In the genomic region with DNA sequence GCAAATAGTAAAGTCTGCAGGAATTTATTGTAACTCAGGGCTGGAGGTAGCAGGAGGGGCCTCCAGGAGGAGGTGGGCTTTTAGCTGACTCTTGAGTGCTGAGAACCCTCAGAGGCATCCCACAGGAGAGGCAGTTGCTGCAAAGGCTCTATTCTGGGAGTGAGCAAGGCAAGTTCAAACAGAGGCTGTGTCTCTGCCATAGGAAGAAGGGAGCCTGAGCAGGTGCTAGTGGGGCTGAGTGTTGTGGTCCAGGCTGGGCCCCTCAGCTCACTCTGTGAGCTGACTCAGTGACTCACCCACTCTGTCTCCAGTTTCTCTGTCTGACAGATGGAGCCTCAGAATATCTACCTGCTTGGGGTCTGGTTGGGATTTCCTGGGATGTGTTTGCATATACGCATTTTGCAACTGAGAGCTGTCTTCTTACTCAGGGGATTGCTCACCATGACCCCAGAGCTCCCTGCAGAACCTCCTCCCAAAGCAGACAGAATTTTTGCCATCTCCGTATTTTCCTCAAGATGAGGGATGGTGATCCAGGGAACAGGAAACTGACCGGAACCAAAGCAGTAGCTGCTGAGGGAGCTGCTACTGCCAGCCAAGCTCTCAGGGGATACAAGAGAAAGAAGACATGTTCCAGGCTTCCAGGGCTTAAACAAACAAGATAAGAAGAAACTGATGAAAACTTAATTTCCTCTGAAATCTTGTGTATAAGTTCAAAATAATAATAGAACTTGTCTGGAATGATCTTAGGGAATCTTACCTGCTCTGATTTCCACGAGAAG, we compare ENCODE assay signal across 20 cellular contexts. TPM values are rescaled to one million over a fixed set of nuclear protein-coding genes. Genes with fewer than 3 reads are reported as not detected.
DNase-seq lines count a peak whose midpoint lies in the region; FAIRE-seq and TF ChIP-seq lines count a peak whose summit lies in the region.
"Had no signal": no experiment of that assay in that cellular context is flagged by ENCODE, and none has a peak within 500 bp of the region (broad histone marks: within the 10 kb centered on the region; RNA-seq: fewer than 3 reads in every experiment).

No MANE protein-coding gene starts in this region.

- H3K9ac ChIP-seq in H1 (replicated peaks in 1 of 4; ENCODE audit: extremely low read depth in 1 of 4, low read depth in 3 of 4, low read length in 3 of 4), result no peak overlapping the region
- no peak overlapping the region for H3K9ac ChIP-seq in trophoblast cell (ENCODE audit: low read length)

- H3K23ac ChIP-seq in H1 (ENCODE audit: insufficient read length), result no peak overlapping the region
- H3K23ac ChIP-seq in trophoblast cell (ENCODE audit: low read length), result no peak overlapping the region

- CTCF ChIA-PET in H1 (lab: Charles Lee; ENCODE audit: partially characterized antibody), result interaction anchor here (0.9 to 2.4 kb wide), 5 partner anchors 9 to 34 kb away, joined by 3 to 11 read pairs (median 3); no protein-coding TSS in a partner anchor

- H3K9me3 ChIP-seq in H1 (ENCODE audit: insufficient read depth in 2 of 2, low read depth in 1 of 2, low read length in 1 of 2) (no peaks in the 10 kb centered on the region), trophoblast cell (ENCODE audit: insufficient read depth, low read depth, low read length) (no peaks in the 10 kb centered on the region)

- peaks cover 2 to 16% (median 9%) of the 10 kb centered on the region in 4 experiments for H3K4me1 ChIP-seq in H1 (replicated peaks in 1 of 4; ENCODE audit: control insufficient read depth in 3 of 4, insufficient read depth in 4 of 4, low read length in 3 of 4)
- peaks cover 11 to 13% of the 10 kb centered on the region in 2 experiments for H3K4me1 ChIP-seq in trophoblast cell (ENCODE audit: control insufficient read depth in 1 of 2, insufficient read depth in 2 of 2, low read length in 2 of 2)

- H4K8ac ChIP-seq in H1 (ENCODE audit: extremely low read depth, insufficient read depth, low read length) (no peak overlapping the region), trophoblast cell (ENCODE audit: low read depth, low read length) (no peak overlapping the region)

- TF ChIP-seq POLR2A in H1 (IDR thresholded peaks at IDR 0.05; ENCODE audit: control extremely low read depth in 1 of 2, low read depth in 2 of 2, low read length in 2 of 2), result no peak

- no peak for TF ChIP-seq EP300 in H1 (IDR thresholded peaks at IDR 0.05; ENCODE audit: borderline replicate concordance in 1 of 2, low read depth in 2 of 2, low read length in 2 of 2)

- H4K91ac ChIP-seq in H1 (replicated peaks; ENCODE audit: insufficient read length, low read length) (no peak overlapping the region), trophoblast cell (ENCODE audit: low read depth, low read length) (no peak overlapping the region)

- H3K27ac ChIP-seq in H1 (ENCODE audit: low read depth, low read length) (no peak overlapping the region), trophoblast cell (ENCODE audit: low read depth, low read length) (no peak overlapping the region)
- H3K27ac ChIP-seq: RWPE1, SK-N-MC had no signal

- no peak overlapping the region for H2BK5ac ChIP-seq in H1 (ENCODE audit: low read depth, low read length)
- no peak overlapping the region for H2BK5ac ChIP-seq in trophoblast cell (ENCODE audit: low read depth, low read length, poor library complexity)

- no peak overlapping the region for H4K5ac ChIP-seq in H1 (ENCODE audit: insufficient read length, low read depth, low read length)

- H3K79me1 ChIP-seq in H1 (ENCODE audit: low read depth, low read length), result no peaks in the 10 kb centered on the region
- H3K79me1 ChIP-seq in trophoblast cell (ENCODE audit: low read length), result peaks cover 2% of the 10 kb centered on the region

- H3K18ac ChIP-seq in H1 (ENCODE audit: extremely low read depth, low read length), result no peak overlapping the region
- no peak overlapping the region for H3K18ac ChIP-seq in trophoblast cell (ENCODE audit: low read length)

- WGBS in H1 (ENCODE audit: extremely low coverage in 1 of 2, insufficient coverage in 1 of 2, insufficient read length in 1 of 2, insufficient replicate concordance in 2 of 2, low coverage in 1 of 2, low lambda C conversion rate in 2 of 2, missing lambda C conversion rate in 1 of 2), 2 experiments, result 88% methylated on average over 4 of the region's 4 CpGs; no CpG with 5 or more reads in 1 of the 2 experiments
- no CpG with 5 or more reads among the region's 4 CpGs for WGBS in trophoblast cell (ENCODE audit: extremely low coverage, insufficient coverage, insufficient read length)

- TF ChIP-seq RAD21 in H1 (IDR thresholded peaks at IDR 0.05 in 1 of 2, conservative IDR thresholded peaks at IDR 0.05 in 1 of 2; ENCODE audit: low read depth in 2 of 2, low read length in 2 of 2), result no peak

- H2BK12ac ChIP-seq in H1 (ENCODE audit: low read depth, low read length) (no peak overlapping the region), trophoblast cell (ENCODE audit: low read length) (no peak overlapping the region)

- H3K4me3 ChIP-seq in H1 (ENCODE audit: extremely low read depth in 1 of 4, insufficient read depth in 2 of 4, low read depth in 3 of 4, low read length in 4 of 4), result no peak overlapping the region
- no peak overlapping the region for H3K4me3 ChIP-seq in trophoblast cell (ENCODE audit: low read depth, low read length)
- H3K4me3 ChIP-seq: SK-N-MC had no signal

- peak; percentile 45 for DNase-seq in ELF-1 (ENCODE audit: low read depth, low spot score)
- peak; percentile 19 for DNase-seq in LHCN-M2 (ENCODE audit: low read depth)
- DNase-seq in H1 (ENCODE audit: low read depth in 1 of 2, low spot score in 2 of 2), result no peak
- no peak for DNase-seq in trophoblast cell
- DNase-seq in EL, result no peak
- DNase-seq in GM13976 (ENCODE audit: low spot score), result no peak
- DNase-seq in COLO668 (lab: John Stamatoyannopoulos, UW; ENCODE audit: unreplicated experiment), result no peak
- DNase-seq: ACHN; Calu3; CD4-positive, CD25-positive, alpha-beta regulatory T cell; DND-41; H9; NCI-H1417; NCI-H2081; NCI-H345; NCI-H526 treated with DMSO at 0.1 percent for 48 hours; NK-92 treated with Interleukin-12 subunit alpha and Interleukin-12 subunit beta, amount 100 ng/mL, for 24 hours; OCI-M1 had no signal

- FAIRE-seq in H1 (lab: Jason Lieb, UNC), result no peak

- H3K14ac ChIP-seq in H1 (ENCODE audit: insufficient read length) (no peak overlapping the region), trophoblast cell (ENCODE audit: low read length) (no peak overlapping the region)

- in situ Hi-C loops in GM13976 (cut with MboI; ENCODE audit: low sequenced_read_pairs, unreplicated experiment), result no loop called here

- H3K4ac ChIP-seq in H1 (replicated peaks; ENCODE audit: insufficient read length, low read depth, low read length), result no peak overlapping the region
- H3K4ac ChIP-seq in trophoblast cell (ENCODE audit: low read depth, low read length), result no peak overlapping the region

- no peaks in the 10 kb centered on the region for H3K36me3 ChIP-seq in H1 (ENCODE audit: control insufficient read depth in 2 of 4, insufficient read depth in 4 of 4, low read length in 3 of 4)
- H3K36me3 ChIP-seq in trophoblast cell (ENCODE audit: control insufficient read depth in 1 of 2, insufficient read depth in 2 of 2, low read length in 2 of 2), result no peaks in the 10 kb centered on the region

- H2AFZ ChIP-seq in H1 (ENCODE audit: low read length) (no peak overlapping the region), trophoblast cell (ENCODE audit: insufficient read depth, low read length, poor library complexity) (no peak overlapping the region)

- no peaks in the 10 kb centered on the region for H4K20me1 ChIP-seq in H1 (replicated peaks in 1 of 2; ENCODE audit: control insufficient read depth in 1 of 2, insufficient read depth in 2 of 2, low read length in 2 of 2)

- H2BK20ac ChIP-seq in H1 (ENCODE audit: low read length), result no peak overlapping the region

- no peak overlapping the region for H2BK15ac ChIP-seq in H1 (ENCODE audit: low read length)

- H3K56ac ChIP-seq in H1 (replicated peaks; ENCODE audit: insufficient read length, low read depth, low read length), result no peak overlapping the region

- H3K79me2 ChIP-seq in H1 (ENCODE audit: control insufficient read depth in 1 of 2, insufficient read depth in 2 of 2, low read length in 2 of 2) (no peaks in the 10 kb centered on the region), trophoblast cell (ENCODE audit: control insufficient read depth, insufficient read depth, low read length, poor library complexity) (no peaks in the 10 kb centered on the region)

- no peaks in the 10 kb centered on the region for H3K27me3 ChIP-seq in H1 (replicated peaks in 1 of 4; ENCODE audit: control insufficient read depth in 3 of 4, extremely low read depth in 1 of 4, insufficient read depth in 3 of 4, low read length in 3 of 4)
- no peaks in the 10 kb centered on the region for H3K27me3 ChIP-seq in trophoblast cell (ENCODE audit: insufficient read depth, low read length)

- H4K12ac ChIP-seq in trophoblast cell (ENCODE audit: low read depth, low read length), result no peak overlapping the region

- H3K23me2 ChIP-seq in H1 (ENCODE audit: low read depth, low read length), result no peaks in the 10 kb centered on the region

- TF ChIP-seq CTCF in H1 (IDR thresholded peaks at IDR 0.05; ENCODE audit: control extremely low read depth in 1 of 3, insufficient read depth in 1 of 3, low read depth in 1 of 3, low read length in 3 of 3) (no peak), GM13976 (IDR thresholded peaks at IDR 0.05; ENCODE audit: borderline replicate concordance, control extremely low read depth, extremely low read depth, insufficient read depth, missing control alignments) (no peak)

- peak overlapping the region; percentile 4 to 47; a peak in 2 of 4 replicates for H3K4me2 ChIP-seq in H1 (ENCODE audit: insufficient read depth in 1 of 2, low read depth in 2 of 2, low read length in 2 of 2)
- peak overlapping the region; percentile 2 for H3K4me2 ChIP-seq in trophoblast cell (ENCODE audit: low read length)

- no peak overlapping the region for H2AK5ac ChIP-seq in H1 (ENCODE audit: low read depth, low read length)
- H2AK5ac ChIP-seq in trophoblast cell (ENCODE audit: low read length), result no peak overlapping the region

- H2BK120ac ChIP-seq in H1 (replicated peaks; ENCODE audit: low read depth, low read length), result no peak overlapping the region
- no peak overlapping the region for H2BK120ac ChIP-seq in trophoblast cell (ENCODE audit: insufficient read depth, low read length, poor library complexity)

- POLR2A ChIA-PET in H1 (lab: Charles Lee; ENCODE audit: partially characterized antibody), result no interaction called here

RNA-seq across cellular contexts. Expression of a gene that starts 13.6 kb away (rescaled TPM):
- total RNA-seq in LHCN-M2 (2014; rRNA removed), result 0.46 and 0.58 TPM in 2 replicates
- polyA plus RNA-seq in LHCN-M2 (2012), result 0.27 TPM
- not detected in 2 replicates for total RNA-seq in H1 (2021; fragmentation: NEBNext Ultra II Directional; extraction: Animal tissue kit (Norgen Biotek cat#: 25700))
- under 0.01 TPM in 1 of 2 replicates, not detected in the other for polyA plus RNA-seq in H1 (2011; rRNA removed)
- polyA plus RNA-seq in H1 (2011; cell fraction: cytosol; rRNA removed), result 0.01 TPM
- polyA plus RNA-seq in H1 (2011; cell fraction: nucleus; rRNA removed), result not detected
- polyA plus RNA-seq in H1 (2012, experiment 1 of 2), result not detected in 4 replicates
- not detected for polyA plus RNA-seq in H1 (2012, experiment 2 of 2)
- polyA plus RNA-seq in H1 (2013, experiment 1 of 2), result not detected
- polyA plus RNA-seq in H1 (2013, experiment 2 of 2), result under 0.01 TPM
- polyA minus RNA-seq in H1 (2011; rRNA and poly(A)+ RNA removed), result not detected in 2 replicates
- not detected for polyA minus RNA-seq in H1 (2011; cell fraction: cytosol; rRNA and poly(A)+ RNA removed)
- not detected for polyA minus RNA-seq in H1 (2011; cell fraction: nucleus; rRNA and poly(A)+ RNA removed)
- 0.03 and 0.08 TPM in 2 replicates for polyA plus RNA-seq in trophoblast cell (2013)
- total RNA-seq: CD4-positive, CD25-positive, alpha-beta regulatory T cell had no signal
- polyA plus RNA-seq: CD4-positive, CD25-positive, alpha-beta regulatory T cell had no signal

Comparison
In these comparisons a context has a peak if more than half of its experiments do, and no peak if none do; other contexts are left out.
1. DNase-seq: peak in ELF-1 (single experiment) and LHCN-M2 (single experiment); none in H1 (0 of 2), trophoblast cell (0 of 2), EL (single experiment), GM13976 (single experiment) and COLO668 (single experiment).